12 cellular contexts compared by ENCODE assay signal in genomic region chr5:34682926-34683623, GRCh38. TPM values are rescaled to one million over a fixed set of nuclear protein-coding genes. Genes with fewer than 3 reads are reported as not detected.
DNase-seq lines count a peak whose midpoint lies in the region; ATAC-seq, FAIRE-seq and TF ChIP-seq lines count a peak whose summit lies in the region.
"Had no signal": no experiment of that assay in that cellular context is flagged by ENCODE, and none has a peak within 500 bp of the region (broad histone marks: within the 10 kb centered on the region; RNA-seq: fewer than 3 reads in every experiment).

No MANE protein-coding gene starts in this region.

- 44 to 45% methylated on average over 8 of the region's 8 CpGs for WGBS in pancreas, 2 donors

- FAIRE-seq in pancreas (lab: Jason Lieb, UNC): no peak

- peaks cover 96% of the 10 kb centered on the region for H3K79me2 ChIP-seq in GM23338 (replicated peaks; ENCODE audit: insufficient read depth)

- DNase-seq in GM23338 (ENCODE audit: low spot score): no peak
- peak; percentile 15 for DNase-seq in RKO (ENCODE audit: low spot score)
- DNase-seq in fibroblast of the aortic adventitia (ENCODE audit: low read depth): peak; percentile 32
- peak in 5 of 6 donors; percentile 60 to 82 (median 80) for DNase-seq in pancreas
- DNase-seq in activated CD4-positive, alpha-beta T cell treated with anti-CD3 and anti-CD28 coated beads, Interleukin-2, amount 50 U/mL, for 4 hours: no peak
- DNase-seq in NCI-H1436 treated with DMSO at 0.1 percent for 48 hours (lab: John Stamatoyannopoulos, UW): no peak
- no peak for DNase-seq in NCI-H187 treated with DMSO at 0.1 percent for 48 hours (lab: John Stamatoyannopoulos, UW)
- DNase-seq: left cardiac atrium, NCI-H1048 had no signal

- TF ChIP-seq CTCF in GM23338 (conservative IDR thresholded peaks at IDR 0.05; ENCODE audit: low read depth in 2 of 2): no peak
- no peak for TF ChIP-seq CTCF in fibroblast of the aortic adventitia (IDR thresholded peaks at IDR 0.05; ENCODE audit: insufficient read depth, low read length)
- TF ChIP-seq CTCF in pancreas (IDR thresholded peaks at IDR 0.05): no peak

- peaks cover 6% of the 10 kb centered on the region; the same call in 1 of the 2 replicates for H3K36me3 ChIP-seq in GM23338 (ENCODE audit: insufficient read depth)
- H3K36me3 ChIP-seq in pancreas: no peaks in the 10 kb centered on the region

- peaks cover 59% of the 10 kb centered on the region for H3K4me1 ChIP-seq in GM23338 (ENCODE audit: insufficient read depth)
- H3K4me1 ChIP-seq in pancreas: peaks cover 10 to 37% (median 17%) of the 10 kb centered on the region in 3 donors

- ATAC-seq in GM23338 (no peak), pancreas (peak in 3 of 4 donors; percentile 16 to 41 (median 22)), GM21737 (IDR thresholded peaks at IDR 0.05; ENCODE audit: unreplicated experiment) (no peak)
- ATAC-seq: left cardiac atrium had no signal

- no peaks in the 10 kb centered on the region for H3K9me3 ChIP-seq in pancreas

- H3K4me3 Mint-ChIP-seq in GM23338: no peak overlapping the region
- H3K4me3 Mint-ChIP-seq: T-helper 2 cell treated with Interferon-gamma antibody and Interleukin-4, amounts not matched to agents 5 μg/mL and 100 μg/mL, for 36 hours had no signal

- H3K27me3 ChIP-seq in GM23338 (ENCODE audit: insufficient read depth) (no peaks in the 10 kb centered on the region), pancreas (no peaks in the 10 kb centered on the region)

- H3K27ac ChIP-seq in GM23338 (ENCODE audit: low read depth) (peak overlapping the region; percentile 39), pancreas (peak overlapping the region in 1 of 4 donors; percentile 38)
- H3K27ac ChIP-seq: epithelial cell of prostate had no signal

- peaks cover 2% of the 10 kb centered on the region for H3K27me3 Mint-ChIP-seq in GM23338 (ENCODE audit: insufficient read depth, low read depth, poor library complexity)

- H3K9me3 Mint-ChIP-seq in GM23338: no peaks in the 10 kb centered on the region
- H3K9me3 Mint-ChIP-seq: T-helper 2 cell treated with Interferon-gamma antibody and Interleukin-4, amounts not matched to agents 5 μg/mL and 100 μg/mL, for 36 hours had no signal

- peaks cover 14% of the 10 kb centered on the region for H3K36me3 Mint-ChIP-seq in GM23338 (ENCODE audit: low read depth)

- intact Hi-C loops in pancreas (cut with DNase I): no loop called here

- H3F3A ChIP-seq in GM23338 (replicated peaks; ENCODE audit: low read depth): no peaks in the 10 kb centered on the region

- H3K4me3 ChIP-seq in GM23338 (no peak overlapping the region), fibroblast of the aortic adventitia (ENCODE audit: low read depth, low read length) (no peak overlapping the region), pancreas (no peak overlapping the region)

- no peak overlapping the region for H3K27ac Mint-ChIP-seq in GM23338
- H3K27ac Mint-ChIP-seq: T-helper 2 cell treated with Interferon-gamma antibody and Interleukin-4, amounts not matched to agents 5 μg/mL and 100 μg/mL, for 36 hours had no signal

- H2AFZ ChIP-seq in GM23338: no peak overlapping the region

- peaks cover 54% of the 10 kb centered on the region for H4K20me1 ChIP-seq in GM23338 (replicated peaks; ENCODE audit: insufficient read depth)

- no peaks in the 10 kb centered on the region for H3K9me2 ChIP-seq in GM23338 (ENCODE audit: insufficient read depth)

- peaks cover 71% of the 10 kb centered on the region for H3K4me1 Mint-ChIP-seq in GM23338

- no peak overlapping the region for H3K4me2 ChIP-seq in GM23338

TF ChIP-seq in GM23338, 12 proteins besides CTCF, POLR2A, EP300 and RAD21 (continues in another document):
- no peak for TF ChIP-seq EZH2 (IDR thresholded peaks at IDR 0.05; ENCODE audit: low read depth, unreplicated experiment)
- TF ChIP-seq STAT1 (IDR thresholded peaks at IDR 0.05; ENCODE audit: unreplicated experiment): no peak
- TF ChIP-seq, protein P1, sequence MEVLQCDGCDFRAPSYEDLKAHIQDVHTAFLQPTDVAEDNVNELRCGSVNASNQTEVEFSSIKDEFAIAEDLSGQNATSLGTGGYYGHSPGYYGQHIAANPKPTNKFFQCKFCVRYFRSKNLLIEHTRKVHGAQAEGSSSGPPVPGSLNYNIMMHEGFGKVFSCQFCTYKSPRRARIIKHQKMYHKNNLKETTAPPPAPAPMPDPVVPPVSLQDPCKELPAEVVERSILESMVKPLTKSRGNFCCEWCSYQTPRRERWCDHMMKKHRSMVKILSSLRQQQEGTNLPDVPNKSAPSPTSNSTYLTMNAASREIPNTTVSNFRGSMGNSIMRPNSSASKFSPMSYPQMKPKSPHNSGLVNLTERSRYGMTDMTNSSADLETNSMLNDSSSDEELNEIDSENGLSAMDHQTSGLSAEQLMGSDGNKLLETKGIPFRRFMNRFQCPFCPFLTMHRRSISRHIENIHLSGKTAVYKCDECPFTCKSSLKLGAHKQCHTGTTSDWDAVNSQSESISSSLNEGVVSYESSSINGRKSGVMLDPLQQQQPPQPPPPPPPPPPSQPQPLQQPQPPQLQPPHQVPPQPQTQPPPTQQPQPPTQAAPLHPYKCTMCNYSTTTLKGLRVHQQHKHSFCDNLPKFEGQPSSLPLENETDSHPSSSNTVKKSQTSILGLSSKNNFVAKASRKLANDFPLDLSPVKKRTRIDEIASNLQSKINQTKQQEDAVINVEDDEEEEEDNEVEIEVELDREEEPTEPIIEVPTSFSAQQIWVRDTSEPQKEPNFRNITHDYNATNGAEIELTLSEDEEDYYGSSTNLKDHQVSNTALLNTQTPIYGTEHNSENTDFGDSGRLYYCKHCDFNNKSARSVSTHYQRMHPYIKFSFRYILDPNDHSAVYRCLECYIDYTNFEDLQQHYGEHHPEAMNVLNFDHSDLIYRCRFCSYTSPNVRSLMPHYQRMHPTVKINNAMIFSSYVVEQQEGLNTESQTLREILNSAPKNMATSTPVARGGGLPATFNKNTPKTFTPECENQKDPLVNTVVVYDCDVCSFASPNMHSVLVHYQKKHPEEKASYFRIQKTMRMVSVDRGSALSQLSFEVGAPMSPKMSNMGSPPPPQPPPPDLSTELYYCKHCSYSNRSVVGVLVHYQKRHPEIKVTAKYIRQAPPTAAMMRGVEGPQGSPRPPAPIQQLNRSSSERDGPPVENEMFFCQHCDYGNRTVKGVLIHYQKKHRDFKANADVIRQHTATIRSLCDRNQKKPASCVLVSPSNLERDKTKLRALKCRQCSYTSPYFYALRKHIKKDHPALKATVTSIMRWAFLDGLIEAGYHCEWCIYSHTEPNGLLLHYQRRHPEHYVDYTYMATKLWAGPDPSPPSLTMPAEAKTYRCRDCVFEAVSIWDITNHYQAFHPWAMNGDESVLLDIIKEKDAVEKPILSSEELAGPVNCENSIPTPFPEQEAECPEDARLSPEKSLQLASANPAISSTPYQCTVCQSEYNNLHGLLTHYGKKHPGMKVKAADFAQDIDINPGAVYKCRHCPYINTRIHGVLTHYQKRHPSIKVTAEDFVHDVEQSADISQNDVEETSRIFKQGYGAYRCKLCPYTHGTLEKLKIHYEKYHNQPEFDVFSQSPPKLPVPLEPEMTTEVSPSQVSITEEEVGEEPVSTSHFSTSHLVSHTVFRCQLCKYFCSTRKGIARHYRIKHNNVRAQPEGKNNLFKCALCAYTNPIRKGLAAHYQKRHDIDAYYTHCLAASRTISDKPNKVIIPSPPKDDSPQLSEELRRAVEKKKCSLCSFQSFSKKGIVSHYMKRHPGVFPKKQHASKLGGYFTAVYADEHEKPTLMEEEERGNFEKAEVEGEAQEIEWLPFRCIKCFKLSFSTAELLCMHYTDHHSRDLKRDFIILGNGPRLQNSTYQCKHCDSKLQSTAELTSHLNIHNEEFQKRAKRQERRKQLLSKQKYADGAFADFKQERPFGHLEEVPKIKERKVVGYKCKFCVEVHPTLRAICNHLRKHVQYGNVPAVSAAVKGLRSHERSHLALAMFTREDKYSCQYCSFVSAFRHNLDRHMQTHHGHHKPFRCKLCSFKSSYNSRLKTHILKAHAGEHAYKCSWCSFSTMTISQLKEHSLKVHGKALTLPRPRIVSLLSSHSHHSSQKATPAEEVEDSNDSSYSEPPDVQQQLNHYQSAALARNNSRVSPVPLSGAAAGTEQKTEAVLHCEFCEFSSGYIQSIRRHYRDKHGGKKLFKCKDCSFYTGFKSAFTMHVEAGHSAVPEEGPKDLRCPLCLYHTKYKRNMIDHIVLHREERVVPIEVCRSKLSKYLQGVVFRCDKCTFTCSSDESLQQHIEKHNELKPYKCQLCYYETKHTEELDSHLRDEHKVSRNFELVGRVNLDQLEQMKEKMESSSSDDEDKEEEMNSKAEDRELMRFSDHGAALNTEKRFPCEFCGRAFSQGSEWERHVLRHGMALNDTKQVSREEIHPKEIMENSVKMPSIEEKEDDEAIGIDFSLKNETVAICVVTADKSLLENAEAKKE (CRISPR knock-in tag; IDR thresholded peaks at IDR 0.05): no peak
- TF ChIP-seq EZH2phosphoT487 (IDR thresholded peaks at IDR 0.05; ENCODE audit: unreplicated experiment): no peak
- no peak for TF ChIP-seq ZNF331 (CRISPR knock-in tag; IDR thresholded peaks at IDR 0.05; ENCODE audit: low read depth)
- TF ChIP-seq CREB1 (CRISPR knock-in tag; IDR thresholded peaks at IDR 0.05; ENCODE audit: low read depth): no peak
- TF ChIP-seq POLR2AphosphoS5 (IDR thresholded peaks at IDR 0.05; ENCODE audit: low read depth): no peak
- no peak for TF ChIP-seq JUNB (IDR thresholded peaks at IDR 0.05; ENCODE audit: unreplicated experiment)
- TF ChIP-seq, protein P2, sequence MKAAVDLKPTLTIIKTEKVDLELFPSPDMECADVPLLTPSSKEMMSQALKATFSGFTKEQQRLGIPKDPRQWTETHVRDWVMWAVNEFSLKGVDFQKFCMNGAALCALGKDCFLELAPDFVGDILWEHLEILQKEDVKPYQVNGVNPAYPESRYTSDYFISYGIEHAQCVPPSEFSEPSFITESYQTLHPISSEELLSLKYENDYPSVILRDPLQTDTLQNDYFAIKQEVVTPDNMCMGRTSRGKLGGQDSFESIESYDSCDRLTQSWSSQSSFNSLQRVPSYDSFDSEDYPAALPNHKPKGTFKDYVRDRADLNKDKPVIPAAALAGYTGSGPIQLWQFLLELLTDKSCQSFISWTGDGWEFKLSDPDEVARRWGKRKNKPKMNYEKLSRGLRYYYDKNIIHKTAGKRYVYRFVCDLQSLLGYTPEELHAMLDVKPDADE (IDR thresholded peaks at IDR 0.05): no peak
- no peak for TF ChIP-seq NANOG (IDR thresholded peaks at IDR 0.05; ENCODE audit: borderline replicate concordance)

RNA-seq across cellular contexts. Expression of gene RAI14, which starts 26.9 kb away (rescaled TPM):
- total RNA-seq in GM23338 (2014; rRNA removed; shearing (Covaris generic)): 90.3 and 95.8 TPM in 2 replicates
- polyA plus RNA-seq in GM23338 (2016; fragmentation: Nextera tagmentation; extraction: Ambion mirVana): 46.7 and 58.8 TPM in 2 replicates
- total RNA-seq in fibroblast of the aortic adventitia (ENCODE audit: low replicate concordance): 85.9 and 100 TPM in 2 replicates
- total RNA-seq in pancreas: 10 to 100 TPM; 11.4 to 25.1 (median 18.6) TPM
- polyA plus RNA-seq in pancreas: 1 to 10 TPM; 5.4 to 6.7 TPM

Comparison
In these comparisons a context has a peak if more than half of its experiments do, and no peak if none do; other contexts are left out.
1. ATAC-seq: peak in pancreas (3 of 4); none in GM23338 (single experiment) and GM21737 (single experiment).
2. DNase-seq: peak in RKO (single experiment), fibroblast of the aortic adventitia (single experiment) and pancreas (5 of 6); none in GM23338 (single experiment), activated CD4-positive, alpha-beta T cell treated with anti-CD3 and anti-CD28 coated beads, Interleukin-2, amount 50 U/mL, for 4 hours (0 of 2), NCI-H1436 treated with DMSO at 0.1 percent for 48 hours (single experiment) and NCI-H187 treated with DMSO at 0.1 percent for 48 hours (single experiment).